17 cellular contexts compared by ENCODE assay signal in the genomic region with DNA sequence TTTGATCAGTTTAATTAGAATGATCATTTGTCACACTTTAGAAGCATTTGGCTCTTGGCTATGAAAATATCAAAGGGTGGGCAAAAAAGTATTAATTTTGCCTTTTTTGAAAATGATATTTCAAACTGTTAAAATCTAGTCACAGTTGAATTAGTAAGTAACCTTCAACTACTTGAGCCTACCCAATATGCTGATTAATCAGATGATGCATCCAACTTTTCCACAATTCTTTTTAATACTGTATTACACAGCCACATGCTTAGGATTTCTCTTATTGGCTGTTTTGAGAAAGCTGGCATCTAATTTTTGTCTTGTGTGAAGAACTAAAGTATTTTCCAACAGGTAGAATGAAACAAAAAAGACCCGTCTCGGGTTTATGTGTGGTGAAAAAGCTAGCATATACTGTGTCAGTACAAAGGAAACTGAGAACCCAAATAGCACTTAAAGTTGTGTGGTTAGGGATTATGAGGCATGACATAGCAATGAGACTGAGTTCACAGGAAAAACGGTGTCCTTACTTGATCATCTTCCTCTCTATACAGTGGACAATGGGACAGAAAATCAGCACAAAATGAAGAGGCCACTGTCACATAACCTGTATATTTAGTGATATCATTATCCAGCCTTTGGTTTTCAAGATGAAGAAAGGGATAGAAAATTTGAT. TPM values are rescaled to one million over a fixed set of nuclear protein-coding genes. Genes with fewer than 3 reads are reported as not detected.
DNase-seq lines count a peak whose midpoint lies in the region; ATAC-seq and FAIRE-seq lines count a peak whose summit lies in the region.
"Had no signal": no experiment of that assay in that cellular context is flagged by ENCODE, and none has a peak within 500 bp of the region (broad histone marks: within the 10 kb centered on the region; RNA-seq: fewer than 3 reads in every experiment).

No MANE protein-coding gene starts in this region.

- intact Hi-C loops in head of caudate nucleus (cut with DNase I): no loop called here
- intact Hi-C loops in left colon (cut with DNase I, micrococcal nuclease): no loop called here

- FAIRE-seq in HTR-8/SVneo (lab: Jason Lieb, UNC): peak; percentile 9
- FAIRE-seq: GM12878 had no signal

- ATAC-seq in left colon: no peak
- ATAC-seq: GM12878 had no signal

- DNase-seq in AG08396 (ENCODE audit: low spot score): peak; percentile 44
- DNase-seq in HTR-8/SVneo (ENCODE audit: insufficient read length, low spot score): peak; percentile 35
- DNase-seq in astrocyte of the hippocampus (ENCODE audit: low read depth, low spot score): peak; percentile 65
- DNase-seq in left kidney (ENCODE audit: low read depth, low spot score): peak; percentile 57
- no peak for DNase-seq in GM19238 (ENCODE audit: insufficient read length, low spot score)
- DNase-seq in islet precursor cell: no peak
- DNase-seq in head of caudate nucleus: no peak
- DNase-seq in left colon: no peak
- DNase-seq: activated CD4-positive, alpha-beta memory T cell treated with anti-CD3 and anti-CD28 coated beads, Interleukin-2, amount 10 ng/mL, durations not matched to agents 7 days and 5 days; activated gamma-delta T cell treated with Interleukin-2 at 50 U/mL for 16 hours; DMS153; midbrain; NCI-H526 treated with DMSO at 0.1 percent for 48 hours; SHP77; tibial artery had no signal

RNA-seq across cellular contexts. Expression of a gene that starts 11.7 kb away (rescaled TPM):
- total RNA-seq in left colon: 1 to 10 TPM; 1.8 to 1.9 TPM
- total RNA-seq: B cell had no signal

Comparison
In these comparisons a context has a peak if more than half of its experiments do, and no peak if none do; other contexts are left out.
1. DNase-seq: peak in AG08396 (single experiment), HTR-8/SVneo (single experiment), astrocyte of the hippocampus (single experiment) and left kidney (single experiment); none in GM19238 (single experiment), islet precursor cell (single experiment), head of caudate nucleus (0 of 42) and left colon (0 of 2).